In genomic region chr18:47635416-47635815, GRCh38 we compare ENCODE assay signal across 19 cellular contexts.
"Had no signal": no experiment of that assay in that cellular context is flagged by ENCODE, and none has a peak within 500 bp of the region (broad histone marks: within the 10 kb centered on the region; RNA-seq: fewer than 3 reads in every experiment).

No MANE protein-coding gene starts in this region.

- ATAC-seq: gastrocnemius medialis, left lung, lower lobe of right lung, mucosa of descending colon had no signal

- DNase-seq: cerebellar nuclear complex; colonic mucosa; cortex of kidney; effector memory CD4-positive, alpha-beta T cell; esophagus squamous epithelium; foreskin fibroblast; foreskin melanocyte; gastrocnemius medialis; glutamatergic neuron; heart right ventricle; hippocampal formation; left lung; lower lobe of right lung; mesenchymal stem cell; mucosa of descending colon; naive B cell had no signal

- FAIRE-seq: endothelial cell of umbilical vein, islet of Langerhans, keratinocyte had no signal

- H3K27ac ChIP-seq: colonic mucosa, esophagus squamous epithelium, gastrocnemius medialis, heart right ventricle, left lung, lower lobe of right lung had no signal

- H3K36me3 ChIP-seq: colonic mucosa, esophagus squamous epithelium, gastrocnemius medialis, heart right ventricle, left lung, lower lobe of right lung had no signal

- H3K4me1 ChIP-seq: colonic mucosa, esophagus squamous epithelium, gastrocnemius medialis had no signal

- H3K9me3 ChIP-seq: colonic mucosa, esophagus squamous epithelium, gastrocnemius medialis, heart right ventricle, left lung, lower lobe of right lung, mucosa of descending colon had no signal

- H3K4me3 ChIP-seq: colonic mucosa, esophagus squamous epithelium, gastrocnemius medialis, heart right ventricle, left lung, lower lobe of right lung, mucosa of descending colon had no signal

- H3K27me3 ChIP-seq: colonic mucosa, gastrocnemius medialis, left lung had no signal
